Comparison of ENCODE assay signal across 12 cellular contexts in the genomic region with DNA sequence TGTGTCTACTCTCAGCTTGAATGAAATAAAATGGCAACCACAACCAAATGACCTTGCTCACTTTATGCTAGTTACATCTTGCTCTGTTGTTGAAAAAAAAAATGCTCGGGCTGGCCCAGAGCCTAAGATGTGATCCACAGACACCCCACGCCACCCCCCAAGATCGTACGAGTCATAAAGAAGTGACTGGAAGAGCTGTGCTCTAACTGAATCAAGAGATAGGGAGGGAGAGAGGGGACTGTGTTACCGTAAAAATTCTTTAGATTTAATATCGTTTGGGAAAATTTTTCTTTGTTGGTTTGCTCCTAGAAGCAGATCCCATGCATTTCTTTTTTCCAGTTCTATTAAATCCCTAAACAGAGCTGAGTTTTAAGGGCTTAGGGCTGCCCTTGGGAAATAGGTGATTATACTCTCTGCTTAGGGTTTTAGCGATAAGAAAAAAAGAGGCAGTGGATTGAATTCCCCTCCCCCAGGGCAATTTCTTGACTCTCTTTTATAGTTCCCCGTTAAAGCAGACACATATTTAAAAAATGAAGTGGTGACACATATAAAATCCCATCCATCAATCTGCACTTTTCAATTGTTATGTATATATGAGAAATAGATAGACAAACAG. TPM values are rescaled to one million over a fixed set of nuclear protein-coding genes. Genes with fewer than 3 reads are reported as not detected.
DNase-seq lines count a peak whose midpoint lies in the region; ATAC-seq and TF ChIP-seq lines count a peak whose summit lies in the region.
"Had no signal": no experiment of that assay in that cellular context is flagged by ENCODE, and none has a peak within 500 bp of the region (broad histone marks: within the 10 kb centered on the region; RNA-seq: fewer than 3 reads in every experiment).

No MANE protein-coding gene starts in this region.

- TF ChIP-seq CTCF in HFFc6 (IDR thresholded peaks at IDR 0.05) (no peak), Calu3 (IDR thresholded peaks at IDR 0.05; ENCODE audit: unreplicated experiment) (no peak)

- H3K4me1 ChIP-seq in mesodermal cell (ENCODE audit: control insufficient read depth, insufficient read depth, low read length, poor library complexity, severe bottlenecking) = peaks cover 60% of the 10 kb centered on the region
- H3K4me1 ChIP-seq: BLaER1 had no signal

- H3K9me3 Mint-ChIP-seq in HFFc6 (no peaks in the 10 kb centered on the region), Calu3 (ENCODE audit: low read depth, unreplicated experiment) (no peaks in the 10 kb centered on the region)
- H3K9me3 Mint-ChIP-seq: activated naive CD8-positive, alpha-beta T cell treated with anti-CD3 and anti-CD28 coated beads, Interleukin-2, amount 10 ng/mL, durations not matched to agents 7 days and 5 days; T-cell had no signal

- H3K27ac Mint-ChIP-seq in HFFc6 = peak overlapping the region; percentile 77
- no peak overlapping the region for H3K27ac Mint-ChIP-seq in Calu3 (ENCODE audit: unreplicated experiment)

- H3K36me3 ChIP-seq in mesodermal cell (ENCODE audit: control insufficient read depth, insufficient read depth, low read length) = peaks cover 18% of the 10 kb centered on the region
- H3K36me3 ChIP-seq: BLaER1 had no signal

- H3K27ac ChIP-seq in mesodermal cell (ENCODE audit: low read depth, low read length, severe bottlenecking) = peak overlapping the region; percentile 30
- H3K27ac ChIP-seq: BLaER1 had no signal

- H3K4me1 Mint-ChIP-seq in HFFc6 (ENCODE audit: low read depth) (peaks cover 84% of the 10 kb centered on the region), Calu3 (ENCODE audit: low read depth, unreplicated experiment) (peaks cover 49% of the 10 kb centered on the region)

- H3K4me3 ChIP-seq in mesodermal cell (ENCODE audit: extremely low read depth, insufficient read depth, low read length, poor library complexity, severe bottlenecking) = no peak overlapping the region
- H3K4me3 ChIP-seq: BLaER1 had no signal

- H3K27me3 Mint-ChIP-seq in HFFc6 (ENCODE audit: insufficient read depth) (no peaks in the 10 kb centered on the region), Calu3 (ENCODE audit: unreplicated experiment) (no peaks in the 10 kb centered on the region)
- H3K27me3 Mint-ChIP-seq: activated naive CD8-positive, alpha-beta T cell treated with anti-CD3 and anti-CD28 coated beads, Interleukin-2, amount 10 ng/mL, durations not matched to agents 7 days and 5 days; T-cell had no signal

- H3K4me3 Mint-ChIP-seq in HFFc6 (peak overlapping the region; percentile 49), Calu3 (ENCODE audit: low read depth, unreplicated experiment) (no peak overlapping the region)
- H3K4me3 Mint-ChIP-seq: T-cell had no signal

- 90 to 98% methylated on average over 4 to 5 of the region's 8 CpGs for WGBS in mesodermal cell (ENCODE audit: insufficient coverage in 2 of 2), 2 experiments

- H3K36me3 Mint-ChIP-seq in HFFc6 (ENCODE audit: low read depth) (peaks cover 28% of the 10 kb centered on the region), Calu3 (ENCODE audit: insufficient read depth, unreplicated experiment) (no peaks in the 10 kb centered on the region)

- no peak for ATAC-seq in GM18502 (IDR thresholded peaks at IDR 0.05; ENCODE audit: poor library complexity, unreplicated experiment)
- ATAC-seq: T-cell had no signal

- intact Hi-C loops in Calu3 (cut with micrococcal nuclease; ENCODE audit: unreplicated experiment) = no loop called here

- CTCF ChIA-PET in Calu3 (lab: Charles Lee) = no interaction called here

- DNase-seq in ACHN (peak; percentile 44), HFFc6 (peak; percentile 48), amniotic epithelial cell (ENCODE audit: low read depth) (peak; percentile 61), OCI-M2 (lab: John Stamatoyannopoulos, UW; ENCODE audit: unreplicated experiment) (no peak), cortex of kidney (lab: John Stamatoyannopoulos, UW) (no peak), Calu3 (no peak)
- DNase-seq: activated CD4-positive, alpha-beta T cell treated with anti-CD3 and anti-CD28 coated beads, Interleukin-2, amount 50 U/mL, for 4 hours; activated naive CD8-positive, alpha-beta T cell treated with anti-CD3 and anti-CD28 coated beads, Interleukin-2, amount 10 ng/mL, durations not matched to agents 7 days and 5 days; T-cell had no signal

- no TSS peak for BruUV-seq in Calu3 (replicated peaks; lab: Mats Ljungman, UMichigan)

- in situ Hi-C loops in ACHN (cut with HindIII; ENCODE audit: low pct_ligation_motif_present, low pct_unique_long_range_greater_than_20kb, low sequenced_read_pairs) = no loop called here

- H3K9me3 ChIP-seq in mesodermal cell (ENCODE audit: control insufficient read depth, low read length) = no peaks in the 10 kb centered on the region
- H3K9me3 ChIP-seq: BLaER1 had no signal

RNA-seq across cellular contexts. Expression of gene MAML2, which starts 14.5 kb away (rescaled TPM):
- total RNA-seq in HFFc6 (2021; fragmentation: NEBNext Ultra II Directional; extraction: Animal tissue kit (Norgen Biotek cat#: 25700)) = 10 to 100 TPM; 24.9 to 30.8 (median 28.3) TPM
- polyA plus RNA-seq in mesodermal cell (2013, experiment 1 of 2) = 28.1 TPM
- 22.3 TPM for polyA plus RNA-seq in mesodermal cell (2013, experiment 2 of 2)
- 16.7 and 22.7 TPM in 2 replicates for total RNA-seq in Calu3 (2022)

Comparison
In these comparisons a context has a peak if more than half of its experiments do, and no peak if none do; other contexts are left out.
1. DNase-seq: peak in ACHN (single experiment), HFFc6 (single experiment) and amniotic epithelial cell (single experiment); none in OCI-M2 (single experiment), cortex of kidney (single experiment) and Calu3 (single experiment).